In genomic region chr20:63829943-63830820, GRCh38 we compare ENCODE assay signal across 1 cellular context.
A peak's percentile ranks its signal among the peaks of the same experiment; 100 is the strongest.
TF ChIP-seq lines count a peak whose summit lies in the region.

No MANE protein-coding gene starts in this region.

TF ChIP-seq in GM12878, 131 proteins besides CTCF, POLR2A, EP300 and RAD21:
- TF ChIP-seq NKRF (conservative IDR thresholded peaks at IDR 0.05) (0 out of 2 replicates have a peak, but pooled peaks have one; percentile 20), CBX3 (IDR thresholded peaks at IDR 0.05; ENCODE audit: borderline replicate concordance, low read depth) (no peak), GATAD2B (conservative IDR thresholded peaks at IDR 0.05; ENCODE audit: low read depth) (0 out of 2 replicates have a peak, but pooled peaks have one; percentile 49), MEF2A (IDR thresholded peaks at IDR 0.05; ENCODE audit: insufficient read depth, low read depth, low read length) (no peak), NR2F1 (conservative IDR thresholded peaks at IDR 0.05) (peak; percentile 41; the same call in 1 of the 2 replicates), DPF2 (IDR thresholded peaks at IDR 0.05) (0 out of 2 replicates have a peak, but pooled peaks have one; percentile 40), IKZF1 (conservative IDR thresholded peaks at IDR 0.05) (peak; percentile 52), USF2 (IDR thresholded peaks at IDR 0.05; ENCODE audit: borderline replicate concordance, low read depth, low read length) (no peak), SP1 (IDR thresholded peaks at IDR 0.05; ENCODE audit: low read depth, low read length) (no peak), EGR1 (IDR thresholded peaks at IDR 0.05; ENCODE audit: borderline replicate concordance in 1 of 2, low read depth in 2 of 2, low read length in 2 of 2) (peak in 1 of 2 experiments; percentile 57; a peak in 1 of 3 replicates)
